Comparison of ENCODE assay signal across 21 cellular contexts in the genomic region with DNA sequence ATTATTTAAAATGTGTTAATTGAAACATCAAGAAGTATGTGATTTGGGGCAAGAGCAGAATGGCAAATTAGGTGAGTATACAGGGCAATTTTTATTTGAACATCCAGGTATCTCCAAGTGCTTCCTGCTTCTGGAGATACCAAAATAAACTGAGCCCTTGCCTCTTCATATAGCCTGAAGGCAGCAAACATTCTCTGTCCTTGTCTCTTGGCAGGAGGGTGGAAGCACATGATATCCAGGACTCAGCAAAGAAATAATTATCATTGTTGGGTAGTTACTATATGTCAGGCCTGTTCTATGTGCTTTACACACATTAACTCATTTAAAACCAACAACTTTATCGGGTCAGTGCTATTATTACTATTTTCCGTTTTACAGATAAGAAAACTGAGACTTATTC. TPM values are rescaled to one million over a fixed set of nuclear protein-coding genes. Genes with fewer than 3 reads are reported as not detected.
DNase-seq lines count a peak whose midpoint lies in the region; ATAC-seq and TF ChIP-seq lines count a peak whose summit lies in the region.
"Had no signal": no experiment of that assay in that cellular context is flagged by ENCODE, and none has a peak within 500 bp of the region (broad histone marks: within the 10 kb centered on the region; RNA-seq: fewer than 3 reads in every experiment).

No MANE protein-coding gene starts in this region.

- ATAC-seq in heart right ventricle: peak in 5 of 8 donors; percentile 53 to 86 (median 74)
- no peak for ATAC-seq in activated CD4-positive, CD25-positive, alpha-beta regulatory T cell treated with anti-CD3 and anti-CD28 coated beads, Interleukin-2, amount 50 U/mL, for 24 hours
- ATAC-seq: GM23338, K562 had no signal

- H3K27ac Mint-ChIP-seq in activated naive CD4-positive, alpha-beta T cell treated with anti-CD3 and anti-CD28 coated beads for 36 hours: no peak overlapping the region
- H3K27ac Mint-ChIP-seq: CD4-positive, alpha-beta T cell; GM23338 had no signal

- H3K4me1 Mint-ChIP-seq in activated naive CD4-positive, alpha-beta T cell treated with anti-CD3 and anti-CD28 coated beads for 36 hours (ENCODE audit: low read depth): no peaks in the 10 kb centered on the region
- H3K4me1 Mint-ChIP-seq: GM23338 had no signal

- H3K9me3 ChIP-seq in heart right ventricle (no peaks in the 10 kb centered on the region), neutrophil (no peaks in the 10 kb centered on the region)
- H3K9me3 ChIP-seq: BE2C, SJCRH30 had no signal

- H3K4me1 ChIP-seq in heart right ventricle (peaks cover 0 to 46% (median 4%) of the 10 kb centered on the region in 9 donors), neutrophil (ENCODE audit: control insufficient read depth in 1 of 2, insufficient read depth in 1 of 2, low read depth in 1 of 2, low read length in 1 of 2) (peaks cover 34 to 60% of the 10 kb centered on the region in 2 experiments)
- H3K4me1 ChIP-seq: BE2C, SJCRH30 had no signal

- WGBS in heart right ventricle, 2 donors: 44 to 56% methylated on average over 2 of the region's 2 CpGs

- peak; percentile 13 to 54 for DNase-seq in NCI-H2081 (lab: John Stamatoyannopoulos, UW)
- no peak for DNase-seq in NCI-H2081 treated with DMSO at 0.1 percent for 48 hours (lab: John Stamatoyannopoulos, UW)
- DNase-seq in NCI-H146 treated with DMSO at 0.1 percent for 48 hours (lab: John Stamatoyannopoulos, UW; ENCODE audit: unreplicated experiment): peak; percentile 29
- DNase-seq in heart right ventricle: no peak
- DNase-seq in D341Med (ENCODE audit: low spot score): no peak
- no peak for DNase-seq in activated naive CD4-positive, alpha-beta T cell treated with anti-CD3 and anti-CD28 coated beads for 36 hours
- DNase-seq: 8988T; BE2C; Calu3; CD4-positive, alpha-beta T cell; DMS79 treated with DMSO at 0.1 percent for 48 hours; NCI-H1436; NCI-H524 treated with DMSO at 0.1 percent for 48 hours; NK-92 treated with Interleukin-12 subunit alpha and Interleukin-12 subunit beta, amount 100 ng/mL, for 24 hours; OCI-M1; RPMI8226; SJCRH30 had no signal

- H3K36me3 Mint-ChIP-seq in activated naive CD4-positive, alpha-beta T cell treated with anti-CD3 and anti-CD28 coated beads for 36 hours (ENCODE audit: low read depth): no peaks in the 10 kb centered on the region

- H3K27me3 Mint-ChIP-seq in activated naive CD4-positive, alpha-beta T cell treated with anti-CD3 and anti-CD28 coated beads for 36 hours (ENCODE audit: low read depth): no peaks in the 10 kb centered on the region
- H3K27me3 Mint-ChIP-seq: CD4-positive, alpha-beta T cell had no signal

- CTCF ChIA-PET in activated naive CD4-positive, alpha-beta T cell treated with anti-CD3 and anti-CD28 coated beads for 36 hours (lab: Charles Lee): no interaction called here

- H3K36me3 ChIP-seq in heart right ventricle: no peaks in the 10 kb centered on the region
- H3K36me3 ChIP-seq in neutrophil: no peaks in the 10 kb centered on the region
- H3K36me3 ChIP-seq: BE2C had no signal

- H3K4me3 ChIP-seq in heart right ventricle: no peak overlapping the region
- H3K4me3 ChIP-seq in neutrophil (ENCODE audit: low read depth in 1 of 2, low read length in 1 of 2): no peak overlapping the region
- H3K4me3 ChIP-seq: GM23338, K562, SJCRH30 had no signal

- H3K4me3 Mint-ChIP-seq in activated naive CD4-positive, alpha-beta T cell treated with anti-CD3 and anti-CD28 coated beads for 36 hours: no peak overlapping the region
- H3K4me3 Mint-ChIP-seq: CD4-positive, alpha-beta T cell; GM23338 had no signal

- H3K9me3 Mint-ChIP-seq in activated naive CD4-positive, alpha-beta T cell treated with anti-CD3 and anti-CD28 coated beads for 36 hours: peaks cover 5% of the 10 kb centered on the region
- H3K9me3 Mint-ChIP-seq: GM23338 had no signal

- H3K27ac ChIP-seq in heart right ventricle: peak overlapping the region in 5 of 10 donors; percentile 0 to 43 (median 27)
- peak overlapping the region; percentile 64 for H3K27ac ChIP-seq in neutrophil
- H3K27ac ChIP-seq: SJCRH30 had no signal

- TF ChIP-seq CTCF in heart right ventricle (IDR thresholded peaks at IDR 0.05) (no peak), neutrophil (IDR thresholded peaks at IDR 0.05) (no peak)

- intact Hi-C loops in heart right ventricle (cut with DNase I): no loop called here
- intact Hi-C loops in activated naive CD4-positive, alpha-beta T cell treated with anti-CD3 and anti-CD28 coated beads for 36 hours (cut with micrococcal nuclease): no loop called here

- H3K27me3 ChIP-seq in heart right ventricle: no peaks in the 10 kb centered on the region
- no peaks in the 10 kb centered on the region for H3K27me3 ChIP-seq in neutrophil
- H3K27me3 ChIP-seq: BE2C, SJCRH30 had no signal

RNA-seq across cellular contexts. Expression of a gene that starts 12.5 kb away (rescaled TPM):
- total RNA-seq in heart right ventricle: 10 to 100 TPM in 6 of 10 donors, 1 to 10 TPM in 4; 7.8 to 15.3 (median 10.2) TPM
- 10 to 100 TPM in 1 of 2 donors, 1 to 10 TPM in 1; 6.2 to 11.0 TPM for polyA plus RNA-seq in heart right ventricle
- not detected for total RNA-seq in activated naive CD4-positive, alpha-beta T cell treated with anti-CD3 and anti-CD28 coated beads for 36 hours
- total RNA-seq: CD4-positive, alpha-beta T cell; K562 had no signal
- polyA plus RNA-seq: K562 had no signal

Comparison
In these comparisons a context has a peak if more than half of its experiments do, and no peak if none do; other contexts are left out.
1. DNase-seq: peak in NCI-H2081 (2 of 2) and NCI-H146 treated with DMSO at 0.1 percent for 48 hours (single experiment); none in NCI-H2081 treated with DMSO at 0.1 percent for 48 hours (single experiment), heart right ventricle (0 of 2), D341Med (single experiment) and activated naive CD4-positive, alpha-beta T cell treated with anti-CD3 and anti-CD28 coated beads for 36 hours (single experiment).
2. ATAC-seq: peak in heart right ventricle (5 of 8); none in activated CD4-positive, CD25-positive, alpha-beta regulatory T cell treated with anti-CD3 and anti-CD28 coated beads, Interleukin-2, amount 50 U/mL, for 24 hours (0 of 2).
3. RNA of a gene that starts 12.5 kb away (total RNA-seq): 7.8 to 15.3 TPM in heart right ventricle; not detected in activated naive CD4-positive, alpha-beta T cell treated with anti-CD3 and anti-CD28 coated beads for 36 hours; every median in the first group is over 4 times any median in the second.